Comparison of ENCODE assay signal across 1 cellular context in genomic region chr10:104316321-104317099, GRCh38.
TF ChIP-seq lines count a peak whose summit lies in the region.

No MANE protein-coding gene starts in this region.

TF ChIP-seq in SK-N-SH treated with all-trans-retinoic acid at 6 μM for 48 hours, 23 proteins besides CTCF, POLR2A, EP300 and RAD21 (continued from another document):
- TF ChIP-seq TSHZ2 (CRISPR knock-in tag; IDR thresholded peaks at IDR 0.05) (no peak), ZC3H10 (CRISPR knock-in tag; IDR thresholded peaks at IDR 0.05) (no peak), BACH2 (CRISPR knock-in tag; IDR thresholded peaks at IDR 0.05; ENCODE audit: borderline replicate concordance) (no peak), ISL1 (CRISPR knock-in tag; IDR thresholded peaks at IDR 0.05) (no peak), ARNTL (CRISPR knock-in tag; IDR thresholded peaks at IDR 0.05; ENCODE audit: borderline replicate concordance, low read depth) (no peak), TCF4 (CRISPR knock-in tag; IDR thresholded peaks at IDR 0.05; ENCODE audit: borderline replicate concordance) (no peak)
- TF ChIP-seq, protein P1, sequence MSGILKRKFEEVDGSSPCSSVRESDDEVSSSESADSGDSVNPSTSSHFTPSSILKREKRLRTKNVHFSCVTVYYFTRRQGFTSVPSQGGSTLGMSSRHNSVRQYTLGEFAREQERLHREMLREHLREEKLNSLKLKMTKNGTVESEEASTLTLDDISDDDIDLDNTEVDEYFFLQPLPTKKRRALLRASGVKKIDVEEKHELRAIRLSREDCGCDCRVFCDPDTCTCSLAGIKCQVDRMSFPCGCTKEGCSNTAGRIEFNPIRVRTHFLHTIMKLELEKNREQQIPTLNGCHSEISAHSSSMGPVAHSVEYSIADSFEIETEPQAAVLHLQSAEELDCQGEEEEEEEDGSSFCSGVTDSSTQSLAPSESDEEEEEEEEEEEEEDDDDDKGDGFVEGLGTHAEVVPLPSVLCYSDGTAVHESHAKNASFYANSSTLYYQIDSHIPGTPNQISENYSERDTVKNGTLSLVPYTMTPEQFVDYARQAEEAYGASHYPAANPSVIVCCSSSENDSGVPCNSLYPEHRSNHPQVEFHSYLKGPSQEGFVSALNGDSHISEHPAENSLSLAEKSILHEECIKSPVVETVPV (CRISPR knock-in tag; IDR thresholded peaks at IDR 0.05): no peak
TF ChIP-seq in SK-N-SH treated with all-trans-retinoic acid at 6 μM for 48 hours: peak in this region for 0.
